In the genomic region with DNA sequence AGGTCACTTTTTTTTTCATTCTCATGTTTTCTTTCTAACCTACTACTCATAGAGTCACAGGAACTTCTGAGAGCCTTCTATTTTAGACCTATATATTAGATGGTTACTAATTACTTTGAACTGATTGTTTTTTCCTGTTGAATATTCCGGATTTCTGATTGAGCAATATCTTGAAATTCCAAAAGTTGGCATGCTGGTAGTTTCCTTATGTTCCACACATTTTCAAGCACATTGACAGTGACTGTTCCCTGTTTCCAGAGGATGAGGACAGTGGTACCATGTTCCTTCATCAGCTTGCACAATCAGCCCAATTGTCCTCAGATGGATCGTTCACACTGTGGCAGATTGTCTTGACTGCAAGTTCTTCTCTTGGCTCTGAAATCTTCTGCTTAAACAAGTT, we compare ENCODE assay signal across 23 cellular contexts.
DNase-seq lines count a peak whose midpoint lies in the region; ATAC-seq, FAIRE-seq and TF ChIP-seq lines count a peak whose summit lies in the region.
"Had no signal": no experiment of that assay in that cellular context is flagged by ENCODE, and none has a peak within 500 bp of the region (broad histone marks: within the 10 kb centered on the region; RNA-seq: fewer than 3 reads in every experiment).

No MANE protein-coding gene starts in this region.

- TF ChIP-seq POLR2A in K562 (conservative IDR thresholded peaks at IDR 0.05): no peak

- intact Hi-C loops in K562 (cut with micrococcal nuclease) (no loop called here), A673 (cut with micrococcal nuclease; ENCODE audit: unreplicated experiment) (no loop called here)

- H3F3A ChIP-seq in GM23338 (replicated peaks; ENCODE audit: low read depth): no peaks in the 10 kb centered on the region

- no peaks in the 10 kb centered on the region for H3K9me1 ChIP-seq in K562 (ENCODE audit: control insufficient read depth, insufficient read depth, low read length)

- no peaks in the 10 kb centered on the region for H4K20me1 ChIP-seq in GM23338 (replicated peaks; ENCODE audit: insufficient read depth)
- H4K20me1 ChIP-seq in Karpas-422 (ENCODE audit: insufficient read depth, low read depth, low read length): no peaks in the 10 kb centered on the region
- H4K20me1 ChIP-seq in K562 (replicated peaks; ENCODE audit: control insufficient read depth, insufficient read depth, low read length): no peaks in the 10 kb centered on the region

- H3K9me3 Mint-ChIP-seq in GM23338: no peaks in the 10 kb centered on the region
- H3K9me3 Mint-ChIP-seq: CD4-positive, CD25-positive, alpha-beta regulatory T cell; CD8-positive, alpha-beta memory T cell; H9; IgD-negative memory B cell had no signal

- ATAC-seq in GM23338 (no peak), K562 (no peak), foreskin keratinocyte (no peak), HG02759 (IDR thresholded peaks at IDR 0.05; ENCODE audit: unreplicated experiment) (no peak), HG02852 (IDR thresholded peaks at IDR 0.05; ENCODE audit: unreplicated experiment) (no peak)

- FAIRE-seq in K562 (lab: Jason Lieb, UNC): no peak
- FAIRE-seq: GM12891, GM18507, HTR-8/SVneo had no signal

- no peak overlapping the region for H3K4me3 Mint-ChIP-seq in GM23338
- H3K4me3 Mint-ChIP-seq: CD4-positive, CD25-positive, alpha-beta regulatory T cell; CD8-positive, alpha-beta memory T cell; H9; IgD-negative memory B cell had no signal

- H3K27me3 Mint-ChIP-seq in GM23338 (ENCODE audit: insufficient read depth, low read depth, poor library complexity): no peaks in the 10 kb centered on the region
- H3K27me3 Mint-ChIP-seq: CD4-positive, CD25-positive, alpha-beta regulatory T cell had no signal

- WGBS in K562 (ENCODE audit: insufficient coverage, low coverage, missing lambda C conversion rate): 51% methylated on average over 2 of the region's 2 CpGs

- 0 out of 3 replicates have a peak, but pooled peaks cover 4% of the 10 kb centered on the region for H3K4me1 Mint-ChIP-seq in GM23338

- BruUV-seq in K562 (replicated peaks; lab: Mats Ljungman, UMichigan) (no TSS peak), A673 (replicated peaks; lab: Mats Ljungman, UMichigan) (no TSS peak)

- no peaks in the 10 kb centered on the region for H3K27me3 ChIP-seq in GM23338 (ENCODE audit: insufficient read depth)
- no peaks in the 10 kb centered on the region for H3K27me3 ChIP-seq in Karpas-422 (ENCODE audit: low read length)
- no peaks in the 10 kb centered on the region for H3K27me3 ChIP-seq in K562 (ENCODE audit: control insufficient read depth in 2 of 2, insufficient read depth in 2 of 2, low read length in 2 of 2)
- no peaks in the 10 kb centered on the region for H3K27me3 ChIP-seq in foreskin keratinocyte
- H3K27me3 ChIP-seq in A673 (replicated peaks; ENCODE audit: insufficient read depth, low read depth, low read length, poor library complexity): no peaks in the 10 kb centered on the region
- H3K27me3 ChIP-seq: BE2C had no signal

- no peaks in the 10 kb centered on the region for H3K9me3 ChIP-seq in Karpas-422 (ENCODE audit: low read length)
- H3K9me3 ChIP-seq in K562 (replicated peaks; ENCODE audit: control insufficient read depth, insufficient read depth, low read depth, low read length): no peaks in the 10 kb centered on the region
- no peaks in the 10 kb centered on the region for H3K9me3 ChIP-seq in A673 (ENCODE audit: low read depth, low read length, poor library complexity, severe bottlenecking)
- H3K9me3 ChIP-seq: BE2C had no signal

- H3K9ac ChIP-seq in Karpas-422 (ENCODE audit: low read length) (no peak overlapping the region), K562 (ENCODE audit: insufficient read depth in 1 of 2, low read depth in 2 of 2, low read length in 2 of 2) (no peak overlapping the region)

- TF ChIP-seq CTCF in GM23338 (conservative IDR thresholded peaks at IDR 0.05; ENCODE audit: low read depth in 2 of 2) (no peak), K562 (IDR thresholded peaks at IDR 0.05 in 2 of 3, conservative IDR thresholded peaks at IDR 0.05 in 1 of 3; ENCODE audit: insufficient read depth in 2 of 3, low read depth in 1 of 3, low read length in 3 of 3) (no peak), foreskin keratinocyte (conservative IDR thresholded peaks at IDR 0.05) (no peak), A673 (conservative IDR thresholded peaks at IDR 0.05; ENCODE audit: low read depth, low read length) (no peak)

- H3K36me3 ChIP-seq in GM23338 (ENCODE audit: insufficient read depth) (no peaks in the 10 kb centered on the region), Karpas-422 (ENCODE audit: insufficient read depth, low read length) (no peaks in the 10 kb centered on the region), K562 (ENCODE audit: control insufficient read depth, insufficient read depth, low read length) (no peaks in the 10 kb centered on the region), A673 (ENCODE audit: insufficient read depth, low read length, poor library complexity, severe bottlenecking) (no peaks in the 10 kb centered on the region)
- H3K36me3 ChIP-seq: BE2C had no signal

- DNase-seq in GM23338 (ENCODE audit: low spot score) (no peak), Karpas-422 (no peak), K562 (ENCODE audit: extremely low read depth in 1 of 4, low spot score in 3 of 4) (no peak), foreskin keratinocyte (no peak), A673 (ENCODE audit: low spot score) (no peak)
- DNase-seq in activated CD4-positive, alpha-beta T cell treated with anti-CD3 and anti-CD28 coated beads for 1 hour: no peak
- DNase-seq: ACHN; BE2C; C1 segment of cervical spinal cord; CD4-positive, CD25-positive, alpha-beta regulatory T cell; CD8-positive, alpha-beta memory T cell; COR-L47; DND-41; EL; GOT3; H9; KG1 had no signal

- H3K27ac Mint-ChIP-seq in GM23338: no peak overlapping the region
- H3K27ac Mint-ChIP-seq: CD4-positive, CD25-positive, alpha-beta regulatory T cell; H9; IgD-negative memory B cell had no signal

- in situ Hi-C loops in K562 (cut with MboI): no loop called here

- TF ChIP-seq RAD21 in K562 (CRISPR knock-in tag; conservative IDR thresholded peaks at IDR 0.05 in 1 of 2, IDR thresholded peaks at IDR 0.05 in 1 of 2): no peak

- H3K27ac ChIP-seq in GM23338 (ENCODE audit: low read depth) (no peak overlapping the region), Karpas-422 (ENCODE audit: low read length) (no peak overlapping the region), K562 (ENCODE audit: extremely low read depth, low read depth, low read length) (no peak overlapping the region), foreskin keratinocyte (peak overlapping the region; percentile 55), A673 (ENCODE audit: low read depth, low read length, poor library complexity, severe bottlenecking) (no peak overlapping the region)

- CTCF ChIA-PET in K562 (lab: Yijun Ruan, JAX; ENCODE audit: low intra/inter-chr PET ratio): no interaction called here
- CTCF ChIA-PET in A673 (lab: Charles Lee): no interaction called here

- no peaks in the 10 kb centered on the region for H3K36me3 Mint-ChIP-seq in GM23338 (ENCODE audit: low read depth)
- H3K36me3 Mint-ChIP-seq: CD4-positive, CD25-positive, alpha-beta regulatory T cell; CD8-positive, alpha-beta memory T cell had no signal

- POLR2A ChIA-PET in K562 (lab: Yijun Ruan, JAX) (interaction anchor here (1.1 kb wide), 1 partner anchor 20 kb away, joined by 3 read pairs; no protein-coding TSS in a partner anchor), A673 (lab: Charles Lee; ENCODE audit: low non-redundant PET) (no interaction called here)

- H3K79me2 ChIP-seq in GM23338 (replicated peaks; ENCODE audit: insufficient read depth) (no peaks in the 10 kb centered on the region), Karpas-422 (ENCODE audit: low read length) (no peaks in the 10 kb centered on the region), K562 (ENCODE audit: control insufficient read depth, insufficient read depth, low read length) (no peaks in the 10 kb centered on the region)

- no peak for TF ChIP-seq EP300 in K562 (IDR thresholded peaks at IDR 0.05; ENCODE audit: low read length)

- H2AFZ ChIP-seq in GM23338 (0 out of 2 replicates have a peak overlapping the region, but pooled peaks have one; percentile 24), Karpas-422 (ENCODE audit: low read length) (0 out of 2 replicates have a peak overlapping the region, but pooled peaks have one; percentile 31), K562 (ENCODE audit: low read depth, low read length) (peak overlapping the region; percentile 37; the same call in 1 of the 2 replicates)

- no peaks in the 10 kb centered on the region for H3K4me1 ChIP-seq in GM23338 (ENCODE audit: insufficient read depth)
- peaks cover 19% of the 10 kb centered on the region for H3K4me1 ChIP-seq in Karpas-422 (ENCODE audit: low read length)
- H3K4me1 ChIP-seq in K562 (replicated peaks in 1 of 2; ENCODE audit: control insufficient read depth in 2 of 2, insufficient read depth in 2 of 2, low read length in 2 of 2): peaks cover 0 to 16% of the 10 kb centered on the region in 2 experiments; a peak in 3 of 5 replicates
- peaks cover 21% of the 10 kb centered on the region for H3K4me1 ChIP-seq in foreskin keratinocyte
- no peaks in the 10 kb centered on the region for H3K4me1 ChIP-seq in A673 (ENCODE audit: insufficient read depth, low read length, poor library complexity, severe bottlenecking)
- H3K4me1 ChIP-seq: BE2C had no signal

- H3K4me2 ChIP-seq in GM23338: no peak overlapping the region
- no peak overlapping the region for H3K4me2 ChIP-seq in Karpas-422 (ENCODE audit: low read depth, low read length, poor library complexity, severe bottlenecking)
- no peak overlapping the region for H3K4me2 ChIP-seq in K562 (ENCODE audit: insufficient read depth, low read length)

- H3K4me3 ChIP-seq in GM23338: no peak overlapping the region
- H3K4me3 ChIP-seq in Karpas-422 (ENCODE audit: low read length): no peak overlapping the region
- no peak overlapping the region for H3K4me3 ChIP-seq in K562
- no peak overlapping the region for H3K4me3 ChIP-seq in A673 (ENCODE audit: low read depth, low read length, poor library complexity, severe bottlenecking)

- H3K9me2 ChIP-seq in GM23338 (ENCODE audit: insufficient read depth) (no peaks in the 10 kb centered on the region), Karpas-422 (replicated peaks; ENCODE audit: insufficient read depth, low read length) (no peaks in the 10 kb centered on the region)

TF ChIP-seq in K562, 482 proteins besides CTCF, POLR2A, EP300 and RAD21:
- no peak for TF ChIP-seq CEBPG (CRISPR knock-in tag; IDR thresholded peaks at IDR 0.05)
- peak; percentile 38 to 70; a peak in 3 of 4 replicates for TF ChIP-seq CEBPG (tag; conservative IDR thresholded peaks at IDR 0.05 in 1 of 2, IDR thresholded peaks at IDR 0.05 in 1 of 2)
- TF ChIP-seq MED1 (CRISPR knock-in tag; IDR thresholded peaks at IDR 0.05; ENCODE audit: borderline replicate concordance): no peak
- TF ChIP-seq CEBPB (tag; IDR thresholded peaks at IDR 0.05): peak; percentile 68
